Comparison of ENCODE assay signal across 8 cellular contexts in the genomic region with DNA sequence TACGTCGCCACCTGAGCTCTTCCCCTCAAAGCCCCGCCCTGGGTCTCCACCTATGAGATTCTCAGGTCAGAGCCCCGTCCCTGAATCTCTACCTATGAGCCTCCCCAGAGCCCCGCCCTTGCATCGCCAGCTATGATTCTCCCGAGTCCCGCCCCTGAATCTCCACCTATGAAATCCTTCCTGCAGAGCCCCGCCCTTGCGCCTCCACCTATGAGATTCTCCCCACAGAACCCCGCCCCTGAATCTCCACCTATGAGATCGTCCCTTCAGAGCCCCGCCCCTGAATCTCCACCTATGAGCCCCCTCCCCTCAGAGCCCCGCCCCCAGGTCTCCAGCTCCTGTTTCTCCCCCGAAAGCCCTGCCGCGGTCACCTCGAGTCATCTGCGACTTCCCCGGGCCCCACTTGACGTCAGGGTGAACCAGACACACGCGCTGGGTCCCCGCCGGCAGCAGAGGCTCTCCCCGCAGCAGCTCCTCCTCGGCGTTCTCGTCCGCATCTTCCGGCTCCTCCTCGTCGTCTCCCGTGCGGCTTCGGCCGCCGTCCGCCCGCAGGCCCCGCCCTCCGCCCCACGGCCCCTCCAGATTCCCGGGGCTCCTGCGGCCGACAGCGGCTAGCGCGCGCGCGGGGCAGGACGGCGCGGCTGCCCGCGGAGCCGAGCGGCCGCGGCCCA. TPM values are rescaled to one million over a fixed set of nuclear protein-coding genes. Genes with fewer than 3 reads are reported as not detected.
A peak's percentile ranks its signal among the peaks of the same experiment; 100 is the strongest.
DNase-seq lines count a peak whose midpoint lies in the region; ATAC-seq and TF ChIP-seq lines count a peak whose summit lies in the region.

No MANE protein-coding gene starts in this region.

- peak overlapping the region; percentile 81 for H3K9ac ChIP-seq in OCI-LY1 (ENCODE audit: low read length)

- no peaks in the 10 kb centered on the region for H3K79me2 ChIP-seq in OCI-LY1 (ENCODE audit: insufficient read depth, low read length)

- H3K27me3 ChIP-seq in OCI-LY1 (ENCODE audit: insufficient read depth, low read length) (no peaks in the 10 kb centered on the region), heart right ventricle (no peaks in the 10 kb centered on the region)

- no peaks in the 10 kb centered on the region for H4K20me1 ChIP-seq in OCI-LY1 (ENCODE audit: insufficient read depth, low read length)

- peak; percentile 87 for DNase-seq in GM04503 (ENCODE audit: low read depth)
- DNase-seq in HEK293T (ENCODE audit: extremely low spot score), result peak; percentile 89
- DNase-seq in heart right ventricle, result peak; percentile 95 to 98
- peak; percentile 98 for DNase-seq in renal cortical epithelial cell (ENCODE audit: low read depth)
- DNase-seq in NCI-H524 treated with DMSO at 0.1 percent for 48 hours (lab: John Stamatoyannopoulos, UW), result no peak
- DNase-seq in NCI-H2029 (lab: John Stamatoyannopoulos, UW), result no peak

- H3K36me3 ChIP-seq in OCI-LY1 (ENCODE audit: insufficient read depth, low read length), result peaks cover 35% of the 10 kb centered on the region
- H3K36me3 ChIP-seq in heart right ventricle, result peaks cover 0 to 29% (median 10%) of the 10 kb centered on the region in 9 donors

- H3F3A ChIP-seq in OCI-LY1 (ENCODE audit: insufficient read depth, low read length), result peaks cover 4% of the 10 kb centered on the region; the same call in 1 of the 2 replicates

- intact Hi-C loops in heart right ventricle (cut with DNase I), result loop anchor here in 2 of 10 donors (2.0 to 5.0 kb wide), 2 partner anchors 41 to 69 kb away; a partner anchor contains a TSS

- H3K27me3 Mint-ChIP-seq in activated naive CD8-positive, alpha-beta T cell, result no peaks in the 10 kb centered on the region

- peak overlapping the region; percentile 97 for H3K27ac Mint-ChIP-seq in activated naive CD8-positive, alpha-beta T cell

- POLR2A ChIA-PET in HEK293T (lab: Yijun Ruan, JAX), result no interaction called here

- ATAC-seq in heart right ventricle, result peak; percentile 75 to 85 (median 81)

- H3K9me3 ChIP-seq in OCI-LY1 (ENCODE audit: low read length) (no peaks in the 10 kb centered on the region), heart right ventricle (no peaks in the 10 kb centered on the region)

- H3K9me2 ChIP-seq in OCI-LY1 (ENCODE audit: low read depth, low read length), result no peaks in the 10 kb centered on the region

- no peaks in the 10 kb centered on the region for H3K36me3 Mint-ChIP-seq in activated naive CD8-positive, alpha-beta T cell

- WGBS in heart right ventricle, 2 donors, result 1% methylated on average over 61 of the region's 61 CpGs

- H3K27ac ChIP-seq in OCI-LY1 (ENCODE audit: low read depth, low read length, poor library complexity, severe bottlenecking), result peak overlapping the region; percentile 81
- peak overlapping the region; percentile 85 to 98 (median 95) for H3K27ac ChIP-seq in heart right ventricle

- H3K4me3 ChIP-seq in OCI-LY1 (ENCODE audit: low read depth, low read length, poor library complexity, severe bottlenecking) (peak overlapping the region; percentile 96), heart right ventricle (peak overlapping the region; percentile 55 to 100 (median 78))

- CTCF ChIA-PET in HEK293T (lab: Yijun Ruan, JAX), result no interaction called here

- peak overlapping the region; percentile 90 for H3K4me3 Mint-ChIP-seq in activated naive CD8-positive, alpha-beta T cell

- H3K4me2 ChIP-seq in OCI-LY1 (ENCODE audit: low read length), result peak overlapping the region; percentile 56

- no peak for TF ChIP-seq CTCF in OCI-LY1 (IDR thresholded peaks at IDR 0.05; ENCODE audit: low read length)
- no peak for TF ChIP-seq CTCF in heart right ventricle (IDR thresholded peaks at IDR 0.05)

- H2AFZ ChIP-seq in OCI-LY1 (ENCODE audit: low read length), result no peak overlapping the region

- peaks cover 20% of the 10 kb centered on the region for H3K4me1 Mint-ChIP-seq in activated naive CD8-positive, alpha-beta T cell (ENCODE audit: low read depth)

- H3K4me1 ChIP-seq in OCI-LY1 (ENCODE audit: insufficient read depth, low read length, severe bottlenecking) (peaks cover 15% of the 10 kb centered on the region), heart right ventricle (peaks cover 9 to 28% (median 18%) of the 10 kb centered on the region in 9 donors)

- no peaks in the 10 kb centered on the region for H3K9me3 Mint-ChIP-seq in activated naive CD8-positive, alpha-beta T cell (ENCODE audit: low read depth)

TF ChIP-seq in HEK293T, 16 proteins besides CTCF, POLR2A, EP300 and RAD21:
- TF ChIP-seq SUZ12 (IDR thresholded peaks at IDR 0.05), result no peak
- no peak for TF ChIP-seq BHLHE40 (IDR thresholded peaks at IDR 0.05; ENCODE audit: borderline replicate concordance)
- no peak; the same call in 1 of the 2 replicates for TF ChIP-seq SP1 (IDR thresholded peaks at IDR 0.05)
- TF ChIP-seq ELF4 (IDR thresholded peaks at IDR 0.05), result no peak
- no peak for TF ChIP-seq FOXA1 (IDR thresholded peaks at IDR 0.05)
- no peak for TF ChIP-seq NFRKB (IDR thresholded peaks at IDR 0.05)
- TF ChIP-seq, protein P1, sequence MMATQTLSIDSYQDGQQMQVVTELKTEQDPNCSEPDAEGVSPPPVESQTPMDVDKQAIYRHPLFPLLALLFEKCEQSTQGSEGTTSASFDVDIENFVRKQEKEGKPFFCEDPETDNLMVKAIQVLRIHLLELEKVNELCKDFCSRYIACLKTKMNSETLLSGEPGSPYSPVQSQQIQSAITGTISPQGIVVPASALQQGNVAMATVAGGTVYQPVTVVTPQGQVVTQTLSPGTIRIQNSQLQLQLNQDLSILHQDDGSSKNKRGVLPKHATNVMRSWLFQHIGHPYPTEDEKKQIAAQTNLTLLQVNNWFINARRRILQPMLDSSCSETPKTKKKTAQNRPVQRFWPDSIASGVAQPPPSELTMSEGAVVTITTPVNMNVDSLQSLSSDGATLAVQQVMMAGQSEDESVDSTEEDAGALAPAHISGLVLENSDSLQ (IDR thresholded peaks at IDR 0.05), result no peak
- no peak for TF ChIP-seq ZNF384 (IDR thresholded peaks at IDR 0.05)
- no peak for TF ChIP-seq HDGF (IDR thresholded peaks at IDR 0.05; ENCODE audit: borderline replicate concordance)
- TF ChIP-seq FOXM1 (IDR thresholded peaks at IDR 0.05; ENCODE audit: borderline replicate concordance), result peak; percentile 80; the same call in 1 of the 2 replicates
- TF ChIP-seq CTBP1 (IDR thresholded peaks at IDR 0.05; ENCODE audit: borderline replicate concordance), result no peak
- TF ChIP-seq FOXK2 (IDR thresholded peaks at IDR 0.05), result no peak
- TF ChIP-seq L3MBTL2 (conservative IDR thresholded peaks at IDR 0.05), result peak; percentile 49
- TF ChIP-seq LEF1 (IDR thresholded peaks at IDR 0.05; ENCODE audit: borderline replicate concordance), result no peak
- no peak for TF ChIP-seq TARDBP (IDR thresholded peaks at IDR 0.05)
- peak; percentile 79 for TF ChIP-seq ARNT (IDR thresholded peaks at IDR 0.05)

RNA-seq across cellular contexts. Expression of a gene that starts 0.4 kb away (rescaled TPM):
- total RNA-seq in heart right ventricle (10 to 100 TPM; 29.8 to 55.4 (median 46.3) TPM), renal cortical epithelial cell (19.6 and 24.9 TPM in 2 replicates)
- 100 to 1,000 TPM in 1 of 2 donors, 10 to 100 TPM in 1; 44.0 to 103 TPM for polyA plus RNA-seq in heart right ventricle

RNA-seq across cellular contexts. Expression of a gene that starts 37.0 kb away (rescaled TPM):
- total RNA-seq in heart right ventricle, result 1 to 10 TPM; 1.9 to 6.5 (median 2.7) TPM
- 10 to 100 TPM in 1 of 2 donors, 1 to 10 TPM in 1; 3.0 to 19.9 TPM for polyA plus RNA-seq in heart right ventricle
- total RNA-seq in renal cortical epithelial cell, result 10.4 and 20.8 TPM in 2 replicates

Comparison
In these comparisons a context has a peak if more than half of its experiments do, and no peak if none do; other contexts are left out.
1. DNase-seq: peak in GM04503 (single experiment), HEK293T (single experiment), heart right ventricle (2 of 2) and renal cortical epithelial cell (single experiment); none in NCI-H524 treated with DMSO at 0.1 percent for 48 hours (single experiment) and NCI-H2029 (single experiment).